ENCODE assay signal across 24 cellular contexts in the genomic region with DNA sequence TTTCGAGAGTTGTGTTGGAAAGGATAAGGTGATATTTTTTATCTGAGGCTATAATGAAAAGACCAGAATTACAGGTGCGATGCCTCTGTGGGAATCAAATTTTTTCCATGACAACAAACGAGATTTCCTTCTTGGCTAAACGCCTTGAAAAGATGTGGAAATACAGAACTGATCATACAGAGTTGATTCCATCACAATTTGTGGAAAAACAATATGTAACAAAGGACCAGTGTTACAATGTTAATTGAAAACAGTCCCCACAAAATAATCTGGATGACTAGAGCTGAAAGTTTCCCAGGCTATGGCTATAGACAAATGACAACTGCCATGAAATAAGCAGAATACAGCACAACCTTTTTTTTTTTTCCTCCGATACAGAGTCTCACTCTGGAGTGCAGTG.
"Had no signal": no experiment of that assay in that cellular context is flagged by ENCODE, and none has a peak within 500 bp of the region (broad histone marks: within the 10 kb centered on the region; RNA-seq: fewer than 3 reads in every experiment).

No MANE protein-coding gene starts in this region.

- H3K27me3 ChIP-seq: cardiac muscle cell, colonic mucosa, gastroesophageal sphincter, neutrophil, pancreas, right lobe of liver, stomach, transverse colon, upper lobe of right lung, uterus had no signal

- DNase-seq: colonic mucosa; effector memory CD8-positive, alpha-beta T cell; foreskin keratinocyte; kidney; left ventricle myocardium superior; lower lobe of right lung; mucosa of descending colon; naive B cell; pancreas; retina; right lobe of liver; stimulated activated CD4-positive, alpha-beta T cell treated with anti-CD3 and anti-CD28 coated beads, Interleukin-2, amount 100 ng/mL, for 24 hours; stimulated activated CD4-positive, alpha-beta T cell treated with anti-CD3 and anti-CD28 coated beads, Interleukin-4, amount 100 ng/mL, for 24 hours; stimulated activated naive CD4-positive, alpha-beta T cell treated with Interleukin-2 at 50 U/mL for 16 hours; stomach; transverse colon; upper lobe of right lung; uterus had no signal

- H3K27ac ChIP-seq: cardiac muscle cell, colonic mucosa, foreskin keratinocyte, gastroesophageal sphincter, lower lobe of right lung, neutrophil, pancreas, right lobe of liver, stomach, transverse colon, upper lobe of right lung had no signal

- H3K36me3 ChIP-seq: cardiac muscle cell, colonic mucosa, gastroesophageal sphincter, lower lobe of right lung, neutrophil, pancreas, right lobe of liver, stomach, transverse colon, upper lobe of right lung, uterus had no signal

- H3K4me3 ChIP-seq: cardiac muscle cell, colonic mucosa, gastroesophageal sphincter, lower lobe of right lung, mucosa of descending colon, pancreas, right lobe of liver, stomach, transverse colon, upper lobe of right lung, uterus had no signal

- H3K9me3 ChIP-seq: colonic mucosa, gastroesophageal sphincter, lower lobe of right lung, mucosa of descending colon, neutrophil, pancreas, right lobe of liver, stomach, transverse colon, upper lobe of right lung, uterus had no signal

- H3K4me1 ChIP-seq: colonic mucosa, right lobe of liver, uterus had no signal

- FAIRE-seq: endometrium, kidney, pancreas had no signal

- ATAC-seq: effector memory CD8-positive, alpha-beta T cell; foreskin keratinocyte; gastroesophageal sphincter; left ventricle myocardium superior; lower lobe of right lung; mucosa of descending colon; natural killer cell treated with Interleukin-12 subunit alpha and Interleukin-12 subunit beta and Interleukin-15 and Interleukin-18, amount 100 ng/mL, for 72 hours; pancreas; right lobe of liver; stimulated activated effector memory CD8-positive, alpha-beta T cell treated with anti-CD3 and anti-CD28 coated beads, Interleukin-12 subunit alpha, Interleukin-12 subunit beta, amount 100 ng/mL, for 72 hours; upper lobe of right lung had no signal
